In the genomic region with DNA sequence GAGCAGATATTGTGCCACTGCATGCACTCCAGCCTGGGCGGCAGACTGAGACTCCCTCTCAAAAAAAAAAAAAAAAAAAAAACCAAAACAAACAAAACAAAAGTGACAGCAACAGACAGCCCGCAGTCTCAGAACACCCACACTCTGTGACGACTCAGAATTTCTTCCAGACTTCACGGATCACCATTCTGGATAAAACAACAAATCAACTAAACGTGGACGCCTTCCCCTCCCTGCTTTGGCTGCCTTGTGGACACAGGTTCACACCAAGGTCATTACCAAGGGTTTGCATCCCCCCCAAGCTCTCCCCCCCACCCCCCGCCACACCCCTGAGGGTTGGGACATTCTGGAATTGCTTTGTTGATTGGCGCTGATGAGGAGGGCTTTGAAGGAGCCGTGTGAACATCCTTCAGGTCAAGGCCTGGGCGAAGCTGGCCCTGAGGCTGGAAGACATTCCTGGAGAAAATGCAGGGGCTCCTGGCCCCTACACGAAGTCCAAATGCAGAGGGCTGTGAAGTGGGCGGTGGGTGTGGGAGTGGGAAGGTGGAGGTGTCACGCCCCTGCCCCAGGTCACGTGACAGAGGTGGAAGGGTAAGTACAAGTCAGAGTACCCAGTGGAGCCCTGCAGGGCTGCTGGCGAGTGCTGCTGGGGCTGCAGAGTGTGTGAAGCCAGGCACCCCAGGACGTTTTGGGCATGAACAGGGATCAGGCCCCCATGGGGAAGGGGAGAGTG, we compare ENCODE assay signal across 1 cellular context.
TF ChIP-seq lines count a peak whose summit lies in the region.

No MANE protein-coding gene starts in this region.

TF ChIP-seq in HepG2, 621 proteins besides CTCF, POLR2A, EP300 and RAD21:
- TF ChIP-seq ZNF609 (CRISPR knock-in tag; IDR thresholded peaks at IDR 0.05; ENCODE audit: borderline replicate concordance) (no peak), POLR2G (IDR thresholded peaks at IDR 0.05; ENCODE audit: low read depth, low read length) (0 out of 2 replicates have a peak, but pooled peaks have one; percentile 28)
